In genomic region chr22:24836282-24836681, GRCh38 we compare ENCODE assay signal across 20 cellular contexts.
"Had no signal": no experiment of that assay in that cellular context is flagged by ENCODE, and none has a peak within 500 bp of the region (broad histone marks: within the 10 kb centered on the region; RNA-seq: fewer than 3 reads in every experiment).

No MANE protein-coding gene starts in this region.

- ATAC-seq: gastrocnemius medialis, lower lobe of right lung, T-cell had no signal

- H3K4me3 ChIP-seq: colonic mucosa, gastrocnemius medialis, heart left ventricle, lower lobe of right lung, right lobe of liver, testis, upper lobe of left lung had no signal

- H3K27me3 ChIP-seq: colonic mucosa, gastrocnemius medialis, heart left ventricle, neutrophil, right lobe of liver, testis, upper lobe of left lung had no signal

- H3K9ac ChIP-seq: parathyroid adenoma had no signal

- H3K9me3 ChIP-seq: colonic mucosa, gastrocnemius medialis, lower lobe of right lung, neutrophil, right lobe of liver, testis, upper lobe of left lung had no signal

- H3K79me2 ChIP-seq: parathyroid adenoma had no signal

- DNase-seq: activated CD8-positive, alpha-beta memory T cell treated with anti-CD3 and anti-CD28 coated beads for 24 hours; activated CD8-positive, alpha-beta memory T cell treated with anti-CD3 and anti-CD28 coated beads, Interleukin-2, amount 50 U/mL, for 48 hours; activated naive CD8-positive, alpha-beta T cell treated with anti-CD3 and anti-CD28 coated beads, Interleukin-2, amount 10 ng/mL, durations not matched to agents 7 days and 5 days; central memory CD4-positive, alpha-beta T cell; colonic mucosa; erythroblast; gastrocnemius medialis; heart left ventricle; lower lobe of right lung; right lobe of liver; small intestine; stimulated activated CD4-positive, alpha-beta T cell treated with anti-CD3 and anti-CD28 coated beads, Interleukin-15, amount 100 ng/mL, for 24 hours; stimulated activated CD4-positive, alpha-beta T cell treated with anti-CD3 and anti-CD28 coated beads, Interleukin-2, amount 100 ng/mL, for 48 hours; T-cell; T-helper 9 cell; testis; upper lobe of left lung had no signal

- H3K36me3 ChIP-seq: colonic mucosa, gastrocnemius medialis, heart left ventricle, lower lobe of right lung, neutrophil, right lobe of liver, upper lobe of left lung had no signal

- H3K4me1 ChIP-seq: colonic mucosa, gastrocnemius medialis, lower lobe of right lung, parathyroid adenoma, right lobe of liver, testis had no signal

- FAIRE-seq: endometrium, small intestine had no signal

- H2AFZ ChIP-seq: parathyroid adenoma had no signal

- H3K27ac ChIP-seq: colonic mucosa, gastrocnemius medialis, heart left ventricle, lower lobe of right lung, neutrophil, parathyroid adenoma, right lobe of liver, testis, upper lobe of left lung had no signal
